ENCODE assay signal across 8 cellular contexts in the genomic region with DNA sequence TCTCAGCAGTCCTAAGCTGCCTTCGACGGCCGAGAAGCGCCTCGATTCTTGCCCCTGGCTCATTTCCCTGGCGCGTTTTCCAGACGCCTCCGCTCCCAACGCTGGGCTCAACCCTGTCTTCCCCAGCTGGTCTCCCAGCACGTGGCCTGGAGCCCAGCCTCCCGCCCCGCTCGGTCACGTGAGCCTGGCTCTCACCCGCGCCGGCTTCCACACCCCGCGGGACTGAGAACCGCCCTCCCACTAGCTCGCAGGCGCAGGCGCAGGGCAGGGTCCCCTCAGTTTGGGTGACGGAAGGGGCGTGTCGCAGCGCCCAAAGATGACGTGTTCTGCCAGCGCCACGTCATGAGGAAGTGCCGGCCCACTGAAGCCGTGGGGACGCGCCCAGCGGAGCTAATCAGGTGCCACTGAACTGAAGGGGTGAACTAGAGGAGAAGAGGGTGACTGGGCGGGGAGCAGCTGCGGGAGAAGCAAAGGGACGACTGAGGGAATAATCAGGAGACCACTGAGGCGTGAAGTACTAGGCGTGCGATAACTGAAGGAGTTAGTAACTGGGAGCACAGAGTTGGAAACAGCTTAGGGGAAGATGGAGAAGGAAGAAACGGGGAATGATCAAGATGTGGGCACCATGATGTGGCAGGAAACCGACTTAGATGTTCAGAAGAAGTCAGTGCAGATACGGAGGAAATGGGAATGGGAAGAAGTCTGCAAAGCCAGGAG. TPM values are rescaled to one million over a fixed set of nuclear protein-coding genes. Genes with fewer than 3 reads are reported as not detected.
A peak's percentile ranks its signal among the peaks of the same experiment; 100 is the strongest.
DNase-seq lines count a peak whose midpoint lies in the region; ATAC-seq and TF ChIP-seq lines count a peak whose summit lies in the region.

Gene DHDDS (plus strand): TSS at position 343 of the 717 bp plus-strand sequence. CDS start 625 bp downstream, outside the sequence.

- H3K36me3 ChIP-seq in left ventricle myocardium inferior (peaks cover 30% of the 10 kb centered on the region), uterus (no peaks in the 10 kb centered on the region)

- ATAC-seq in GM18498 (IDR thresholded peaks at IDR 0.05; ENCODE audit: unreplicated experiment) (peak; percentile 97), HG02938 (IDR thresholded peaks at IDR 0.05; ENCODE audit: unreplicated experiment) (peak; percentile 94)

- intact Hi-C loops in left ventricle myocardium inferior (cut with micrococcal nuclease) (no loop called here), uterus (cut with DNase I; ENCODE audit: low total_unique reads) (no loop called here)

- DNase-seq in NCI-H187 (lab: John Stamatoyannopoulos, UW) (peak; percentile 98), T-helper 2 cell (peak; percentile 90 to 98 (median 97)), left ventricle myocardium inferior (peak; percentile 98), pulmonary artery endothelial cell (ENCODE audit: low read depth, low spot score) (peak; percentile 92), uterus (peak; percentile 97 to 98)

- peak; percentile 50 to 76 for TF ChIP-seq POLR2A in uterus (IDR thresholded peaks at IDR 0.05)

- H3K27ac ChIP-seq in angular gyrus (ENCODE audit: low read depth, low read length) (peak within 1 kb of the TSS; percentile 81), left ventricle myocardium inferior (replicated peaks) (peak within 1 kb of the TSS; percentile 88), uterus (peak within 1 kb of the TSS; percentile 57 to 79)

- H3K9me3 ChIP-seq in left ventricle myocardium inferior (replicated peaks) = no peaks in the 10 kb centered on the region
- H3K9me3 ChIP-seq in uterus = no peaks in the 10 kb centered on the region

- H3K4me3 ChIP-seq in left ventricle myocardium inferior (peak within 1 kb of the TSS; percentile 88), uterus (peak within 1 kb of the TSS; percentile 60 to 64)

- TF ChIP-seq CTCF in left ventricle myocardium inferior (IDR thresholded peaks at IDR 0.05; ENCODE audit: borderline replicate concordance) (no peak), uterus (IDR thresholded peaks at IDR 0.05) (peak in 2 of 4 experiments; percentile 9 to 28)

- no peaks in the 10 kb centered on the region for H3K27me3 ChIP-seq in left ventricle myocardium inferior (ENCODE audit: low read depth)
- no peaks in the 10 kb centered on the region for H3K27me3 ChIP-seq in uterus

- peaks cover 27% of the 10 kb centered on the region for H3K4me1 ChIP-seq in left ventricle myocardium inferior
- H3K4me1 ChIP-seq in uterus = peaks cover 0 to 10% of the 10 kb centered on the region in 2 donors

RNA-seq across cellular contexts. Expression of gene DHDDS, which starts in this region (rescaled TPM):
- total RNA-seq in left ventricle myocardium inferior (27.9 TPM), pulmonary artery endothelial cell (41.7 and 53.6 TPM in 2 replicates), uterus (10 to 100 TPM in 3 of 4 donors, 1 to 10 TPM in 1; 7.1 to 42.6 (median 26.6) TPM)

Comparison
In these comparisons a context has a peak if more than half of its experiments do, and no peak if none do; other contexts are left out.
1. Peak in every context shown above with its lines: DNase-seq, ATAC-seq, H3K4me3 ChIP-seq and H3K27ac ChIP-seq.